ENCODE assay signal across 1 cellular context in the genomic region with DNA sequence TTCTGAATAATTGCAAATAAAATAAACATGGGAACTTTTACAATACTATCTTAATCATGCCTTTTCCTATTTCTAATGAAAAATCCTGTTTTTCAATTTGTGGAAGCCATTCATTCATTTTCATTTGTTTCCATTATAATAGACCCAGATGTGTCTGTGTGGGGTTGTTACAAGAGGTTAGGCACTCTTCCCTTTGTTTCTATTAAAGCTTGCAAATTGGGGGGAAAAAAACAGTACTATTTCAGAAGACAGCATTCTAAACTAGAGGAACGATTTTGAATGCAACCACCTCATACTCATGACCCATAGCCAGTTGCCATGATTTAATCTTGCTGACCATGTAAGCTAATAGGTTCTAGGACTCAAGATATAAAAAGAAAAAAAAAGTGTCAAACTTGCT.
TF ChIP-seq lines count a peak whose summit lies in the region.

No MANE protein-coding gene starts in this region.

TF ChIP-seq in H1, 55 proteins besides CTCF, POLR2A, EP300 and RAD21:
- no peak for TF ChIP-seq CHD2 (IDR thresholded peaks at IDR 0.05; ENCODE audit: low read length)
- TF ChIP-seq CEBPB (IDR thresholded peaks at IDR 0.05; ENCODE audit: low read depth, low read length), result no peak
- TF ChIP-seq ASH2L (IDR thresholded peaks at IDR 0.05; ENCODE audit: low read length), result no peak
- no peak for TF ChIP-seq GTF2F1 (IDR thresholded peaks at IDR 0.05; ENCODE audit: borderline replicate concordance, low read depth, low read length)
- TF ChIP-seq NANOG (IDR thresholded peaks at IDR 0.05; ENCODE audit: insufficient read depth, low read depth, low read length, poor library complexity, severe bottlenecking), result no peak
- TF ChIP-seq TAF7 (optimal IDR thresholded peaks at IDR 0.05; ENCODE audit: borderline replicate concordance, low read depth, low read length), result no peak
- TF ChIP-seq POU5F1 (IDR thresholded peaks at IDR 0.05; ENCODE audit: low read depth, low read length), result no peak
- no peak for TF ChIP-seq RNF2 (IDR thresholded peaks at IDR 0.05; ENCODE audit: borderline replicate concordance, low read depth, low read length, missing control alignments, poor library complexity, severe bottlenecking)
- no peak for TF ChIP-seq ZNF274 (IDR thresholded peaks at IDR 0.05; ENCODE audit: borderline replicate concordance, extremely low read depth, low read length)
- TF ChIP-seq HDAC2 (IDR thresholded peaks at IDR 0.05; ENCODE audit: borderline replicate concordance in 1 of 2, low read depth in 2 of 2, low read length in 2 of 2), result no peak
- TF ChIP-seq, protein P1, sequence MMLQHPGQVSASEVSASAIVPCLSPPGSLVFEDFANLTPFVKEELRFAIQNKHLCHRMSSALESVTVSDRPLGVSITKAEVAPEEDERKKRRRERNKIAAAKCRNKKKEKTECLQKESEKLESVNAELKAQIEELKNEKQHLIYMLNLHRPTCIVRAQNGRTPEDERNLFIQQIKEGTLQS (IDR thresholded peaks at IDR 0.05; ENCODE audit: insufficient read depth, low read depth, low read length), result no peak
- TF ChIP-seq TCF12 (IDR thresholded peaks at IDR 0.05; ENCODE audit: low read depth, low read length), result no peak
- TF ChIP-seq, protein P2, sequence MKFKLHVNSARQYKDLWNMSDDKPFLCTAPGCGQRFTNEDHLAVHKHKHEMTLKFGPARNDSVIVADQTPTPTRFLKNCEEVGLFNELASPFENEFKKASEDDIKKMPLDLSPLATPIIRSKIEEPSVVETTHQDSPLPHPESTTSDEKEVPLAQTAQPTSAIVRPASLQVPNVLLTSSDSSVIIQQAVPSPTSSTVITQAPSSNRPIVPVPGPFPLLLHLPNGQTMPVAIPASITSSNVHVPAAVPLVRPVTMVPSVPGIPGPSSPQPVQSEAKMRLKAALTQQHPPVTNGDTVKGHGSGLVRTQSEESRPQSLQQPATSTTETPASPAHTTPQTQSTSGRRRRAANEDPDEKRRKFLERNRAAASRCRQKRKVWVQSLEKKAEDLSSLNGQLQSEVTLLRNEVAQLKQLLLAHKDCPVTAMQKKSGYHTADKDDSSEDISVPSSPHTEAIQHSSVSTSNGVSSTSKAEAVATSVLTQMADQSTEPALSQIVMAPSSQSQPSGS (IDR thresholded peaks at IDR 0.05; ENCODE audit: low read length), result no peak
- TF ChIP-seq, protein P3, sequence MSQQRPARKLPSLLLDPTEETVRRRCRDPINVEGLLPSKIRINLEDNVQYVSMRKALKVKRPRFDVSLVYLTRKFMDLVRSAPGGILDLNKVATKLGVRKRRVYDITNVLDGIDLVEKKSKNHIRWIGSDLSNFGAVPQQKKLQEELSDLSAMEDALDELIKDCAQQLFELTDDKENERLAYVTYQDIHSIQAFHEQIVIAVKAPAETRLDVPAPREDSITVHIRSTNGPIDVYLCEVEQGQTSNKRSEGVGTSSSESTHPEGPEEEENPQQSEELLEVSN (IDR thresholded peaks at IDR 0.05), result no peak
TF ChIP-seq in H1: peak in this region for 0.
